8 cellular contexts compared by ENCODE assay signal in genomic region chr9:34701769-34702736, GRCh38. TPM values are rescaled to one million over a fixed set of nuclear protein-coding genes. Genes with fewer than 3 reads are reported as not detected.
A peak's percentile ranks its signal among the peaks of the same experiment; 100 is the strongest.
DNase-seq lines count a peak whose midpoint lies in the region; ATAC-seq lines count a peak whose summit lies in the region.

No MANE protein-coding gene starts in this region.

- H3K9me3 Mint-ChIP-seq in activated CD4-positive, alpha-beta T cell treated with anti-CD3 and anti-CD28 coated beads, Interleukin-2, amount 10 ng/mL, durations not matched to agents 7 days and 5 days: no peaks in the 10 kb centered on the region

- H3K4me1 Mint-ChIP-seq in activated CD4-positive, alpha-beta T cell treated with anti-CD3 and anti-CD28 coated beads, Interleukin-2, amount 10 ng/mL, durations not matched to agents 7 days and 5 days: peaks cover 11% of the 10 kb centered on the region

- ATAC-seq in HG02870 (IDR thresholded peaks at IDR 0.05; ENCODE audit: unreplicated experiment) (peak; percentile 72), left colon (peak; percentile 95), GM18520 (IDR thresholded peaks at IDR 0.05; ENCODE audit: unreplicated experiment) (no peak)

- CTCF ChIA-PET in activated CD4-positive, alpha-beta T cell treated with anti-CD3 and anti-CD28 coated beads, Interleukin-2, amount 10 ng/mL, durations not matched to agents 7 days and 5 days (lab: Charles Lee): interaction anchor here (0.6 to 2.3 kb wide), 14 partner anchors 9 to 1969 kb away, joined by 3 to 21 read pairs (median 4); partner anchors contain the start of genes CCL19 and FANCG

- H3K4me3 Mint-ChIP-seq in activated CD4-positive, alpha-beta T cell treated with anti-CD3 and anti-CD28 coated beads, Interleukin-2, amount 10 ng/mL, durations not matched to agents 7 days and 5 days: peak overlapping the region; percentile 57

- POLR2A ChIA-PET in activated CD4-positive, alpha-beta T cell treated with anti-CD3 and anti-CD28 coated beads, Interleukin-2, amount 10 ng/mL, durations not matched to agents 7 days and 5 days (lab: Charles Lee): no interaction called here

- intact Hi-C loops in left colon (cut with DNase I, micrococcal nuclease): loop anchor here in 1 of 2 donors (10.0 kb wide), 1 partner anchor 87 kb away; the partner anchor contains the start of gene RPP25L

- in situ Hi-C loops in G401 (cut with HindIII; ENCODE audit: low sequenced_read_pairs): no loop called here

- no peaks in the 10 kb centered on the region for H3K36me3 Mint-ChIP-seq in activated CD4-positive, alpha-beta T cell treated with anti-CD3 and anti-CD28 coated beads, Interleukin-2, amount 10 ng/mL, durations not matched to agents 7 days and 5 days (ENCODE audit: low read depth)

- no peak overlapping the region for H3K27ac Mint-ChIP-seq in activated CD4-positive, alpha-beta T cell treated with anti-CD3 and anti-CD28 coated beads, Interleukin-2, amount 10 ng/mL, durations not matched to agents 7 days and 5 days

- H3K27me3 Mint-ChIP-seq in activated CD4-positive, alpha-beta T cell treated with anti-CD3 and anti-CD28 coated beads, Interleukin-2, amount 10 ng/mL, durations not matched to agents 7 days and 5 days: peaks cover 20% of the 10 kb centered on the region

- DNase-seq in G401 (ENCODE audit: low spot score) (peak; percentile 83), NCI-H345 treated with DMSO at 0.1 percent for 48 hours (lab: John Stamatoyannopoulos, UW; ENCODE audit: unreplicated experiment) (peak; percentile 46), cortex of kidney (lab: John Stamatoyannopoulos, UW) (peak; percentile 21), left colon (peak; percentile 80 to 91)
- DNase-seq in activated CD4-positive, alpha-beta T cell treated with anti-CD3 and anti-CD28 coated beads, Interleukin-2, amount 10 ng/mL, durations not matched to agents 7 days and 5 days: peak; percentile 78
- peak; percentile 62 to 79 for DNase-seq in stimulated activated CD4-positive, alpha-beta T cell treated with anti-CD3 and anti-CD28 coated beads, Interleukin-1b, Interleukin-23, amount 100 ng/mL, for 1 hour (ENCODE audit: low read depth in 2 of 2)

RNA-seq across cellular contexts. Expression of gene CCL21, which starts 7.9 kb away (rescaled TPM):
- not detected in 2 replicates for total RNA-seq in G401 (2014; rRNA removed; shearing (Covaris generic))
- not detected for total RNA-seq in activated CD4-positive, alpha-beta T cell treated with anti-CD3 and anti-CD28 coated beads, Interleukin-2, amount 10 ng/mL, durations not matched to agents 7 days and 5 days
- total RNA-seq in left colon: 10 to 100 TPM; 27.0 to 27.5 TPM

RNA-seq across cellular contexts. Expression of gene CCL19, which starts 11.0 kb away (rescaled TPM):
- not detected in 2 replicates for total RNA-seq in G401 (2014; rRNA removed; shearing (Covaris generic))
- not detected for total RNA-seq in activated CD4-positive, alpha-beta T cell treated with anti-CD3 and anti-CD28 coated beads, Interleukin-2, amount 10 ng/mL, durations not matched to agents 7 days and 5 days
- 1 to 10 TPM in 1 of 2 donors, not detected in 1; 2.6 TPM for total RNA-seq in left colon

RNA-seq across cellular contexts. Expression of gene CCL27, which starts 39.6 kb away (rescaled TPM):
- total RNA-seq in G401 (2014; rRNA removed; shearing (Covaris generic)): not detected in 2 replicates
- not detected for total RNA-seq in activated CD4-positive, alpha-beta T cell treated with anti-CD3 and anti-CD28 coated beads, Interleukin-2, amount 10 ng/mL, durations not matched to agents 7 days and 5 days
- total RNA-seq in left colon: not detected

RNA-seq across cellular contexts. Expression of gene IL11RA, which starts 50.1 kb away (rescaled TPM):
- total RNA-seq in G401 (2014; rRNA removed; shearing (Covaris generic)): 6.9 and 9.8 TPM in 2 replicates
- 10 to 100 TPM; 66.3 to 68.5 TPM for total RNA-seq in activated CD4-positive, alpha-beta T cell treated with anti-CD3 and anti-CD28 coated beads, Interleukin-2, amount 10 ng/mL, durations not matched to agents 7 days and 5 days
- 10 to 100 TPM; 18.6 to 22.4 TPM for total RNA-seq in left colon

RNA-seq across cellular contexts. Expression of gene GALT, which starts 55.6 kb away (rescaled TPM):
- 41.6 and 51.2 TPM in 2 replicates for total RNA-seq in G401 (2014; rRNA removed; shearing (Covaris generic))
- total RNA-seq in activated CD4-positive, alpha-beta T cell treated with anti-CD3 and anti-CD28 coated beads, Interleukin-2, amount 10 ng/mL, durations not matched to agents 7 days and 5 days: 100 to 1,000 TPM; 114 to 125 TPM
- total RNA-seq in left colon: 10 to 100 TPM; 49.6 to 50.5 TPM

Comparison
In these comparisons a context has a peak if more than half of its experiments do, and no peak if none do; other contexts are left out.
1. DNase-seq: peak in every context shown above with its lines; median percentile 86 in left colon; 83 in G401; 78 in activated CD4-positive, alpha-beta T cell treated with anti-CD3 and anti-CD28 coated beads, Interleukin-2, amount 10 ng/mL, durations not matched to agents 7 days and 5 days; 70 in stimulated activated CD4-positive, alpha-beta T cell treated with anti-CD3 and anti-CD28 coated beads, Interleukin-1b, Interleukin-23, amount 100 ng/mL, for 1 hour; 46 in NCI-H345 treated with DMSO at 0.1 percent for 48 hours; 21 in cortex of kidney.
2. RNA of gene CCL21, which starts 7.9 kb away (total RNA-seq): 27.0 to 27.5 TPM in left colon; not detected in G401 and not detected in activated CD4-positive, alpha-beta T cell treated with anti-CD3 and anti-CD28 coated beads, Interleukin-2, amount 10 ng/mL, durations not matched to agents 7 days and 5 days; every median in the first group is over 10 times any median in the second.